In genomic region chr13:64958106-64958505, GRCh38 we compare ENCODE assay signal across 30 cellular contexts.
"Had no signal": no experiment of that assay in that cellular context is flagged by ENCODE, and none has a peak within 500 bp of the region (broad histone marks: within the 10 kb centered on the region; RNA-seq: fewer than 3 reads in every experiment).

No MANE protein-coding gene starts in this region.

- H3K27ac Mint-ChIP-seq: mesothelial cell of epicardium; naive B cell; natural killer cell; nephron progenitor cell; neural progenitor cell; stimulated activated memory B cell treated with anti-CD40 and anti-IgM and Interleukin-4, amounts not matched to agents 10 μg/mL and 1 μg/mL and 100 μg/mL, for 72 hours; stimulated activated naive CD8-positive, alpha-beta T cell treated with anti-CD3 and anti-CD28 coated beads, Interleukin-15, amount 100 ng/mL, for 72 hours; type B pancreatic cell had no signal

- H2AFZ ChIP-seq: neural progenitor cell, parathyroid adenoma had no signal

- H3K4me3 ChIP-seq: lower lobe of right lung, neural progenitor cell, psoas muscle, right lobe of liver, smooth muscle cell, tibial nerve, vagina had no signal

- H3K36me3 ChIP-seq: lower lobe of right lung, neural progenitor cell, neutrophil, right lobe of liver, tibial nerve, vagina had no signal

- H3K4me1 Mint-ChIP-seq: mesothelial cell of epicardium; naive B cell; natural killer cell; nephron progenitor cell; stimulated activated memory B cell treated with anti-CD40 and anti-IgM and Interleukin-4, amounts not matched to agents 10 μg/mL and 1 μg/mL and 100 μg/mL, for 72 hours; stimulated activated naive CD8-positive, alpha-beta T cell treated with anti-CD3 and anti-CD28 coated beads, Interleukin-15, amount 100 ng/mL, for 72 hours had no signal

- H3K4me1 ChIP-seq: lower lobe of right lung, neural progenitor cell, parathyroid adenoma, psoas muscle, right lobe of liver, tibial nerve, vagina had no signal

- H3K9me3 Mint-ChIP-seq: nephron progenitor cell, neural progenitor cell, type B pancreatic cell had no signal

- H3K79me2 ChIP-seq: parathyroid adenoma had no signal

- DNase-seq: hippocampal formation; kidney glomerular epithelial cell; left cardiac atrium; left ventricle myocardium superior; lower lobe of right lung; mammary epithelial cell; mesendoderm; naive B cell; natural killer cell; nephron progenitor cell; occipital lobe; psoas muscle; right lobe of liver; stimulated activated CD4-positive, alpha-beta T cell treated with anti-CD3 and anti-CD28 coated beads, Interleukin-1b, Interleukin-23, amount 100 ng/mL, for 48 hours; stimulated activated CD4-positive, alpha-beta T cell treated with anti-CD3 and anti-CD28 coated beads, Interleukin-2, amount 100 ng/mL, for 48 hours; stimulated activated CD4-positive, alpha-beta T cell treated with anti-CD3 and anti-CD28 coated beads, Interleukin-4, amount 100 ng/mL, for 4 hours; stimulated activated CD8-positive, alpha-beta memory T cell treated with anti-CD3 and anti-CD28 coated beads, Interleukin-4, amount 100 ng/mL, for 48 hours; stimulated activated naive CD4-positive, alpha-beta T cell treated with Interleukin-2 at 50 U/mL for 16 hours; stimulated activated naive CD8-positive, alpha-beta T cell treated with anti-CD3 and anti-CD28 coated beads, Interleukin-15, amount 100 ng/mL, for 72 hours; substantia nigra had no signal

- H3K9me3 ChIP-seq: lower lobe of right lung, neutrophil, psoas muscle, right lobe of liver, tibial nerve, vagina had no signal

- H3K4me2 ChIP-seq: neural progenitor cell, smooth muscle cell had no signal

- ATAC-seq: left cardiac atrium; left lobe of liver; left ventricle myocardium superior; natural killer cell; psoas muscle; right lobe of liver; stimulated activated memory B cell treated with anti-CD40 and anti-IgM and Interleukin-4, amounts not matched to agents 10 μg/mL and 1 μg/mL and 100 μg/mL, for 72 hours; stimulated activated naive CD8-positive, alpha-beta T cell treated with anti-CD3 and anti-CD28 coated beads, Interleukin-15, amount 100 ng/mL, for 72 hours had no signal

- H3K9ac ChIP-seq: neural progenitor cell, parathyroid adenoma had no signal

- H3K27me3 Mint-ChIP-seq: naive B cell; stimulated activated memory B cell treated with anti-CD40 and anti-IgM and Interleukin-4, amounts not matched to agents 10 μg/mL and 1 μg/mL and 100 μg/mL, for 72 hours; stimulated activated naive CD8-positive, alpha-beta T cell treated with anti-CD3 and anti-CD28 coated beads, Interleukin-15, amount 100 ng/mL, for 72 hours; type B pancreatic cell had no signal

- H3K36me3 Mint-ChIP-seq: mesothelial cell of epicardium; naive B cell; natural killer cell; neural progenitor cell; stimulated activated memory B cell treated with anti-CD40 and anti-IgM and Interleukin-4, amounts not matched to agents 10 μg/mL and 1 μg/mL and 100 μg/mL, for 72 hours; type B pancreatic cell had no signal

- H3K27me3 ChIP-seq: neural progenitor cell, neutrophil, right lobe of liver, tibial nerve, vagina had no signal

- H3K27ac ChIP-seq: lower lobe of right lung, neural progenitor cell, neutrophil, parathyroid adenoma, psoas muscle, right lobe of liver, tibial nerve, vagina had no signal

- H3K4me3 Mint-ChIP-seq: mesothelial cell of epicardium; naive B cell; natural killer cell; nephron progenitor cell; neural progenitor cell; stimulated activated memory B cell treated with anti-CD40 and anti-IgM and Interleukin-4, amounts not matched to agents 10 μg/mL and 1 μg/mL and 100 μg/mL, for 72 hours; stimulated activated naive CD8-positive, alpha-beta T cell treated with anti-CD3 and anti-CD28 coated beads, Interleukin-15, amount 100 ng/mL, for 72 hours; type B pancreatic cell had no signal
